ENCODE assay signal across 8 cellular contexts in genomic region chr9:4662108-4662988, GRCh38. TPM values are rescaled to one million over a fixed set of nuclear protein-coding genes. Genes with fewer than 3 reads are reported as not detected.
DNase-seq lines count a peak whose midpoint lies in the region; ATAC-seq and TF ChIP-seq lines count a peak whose summit lies in the region.

Gene PLPP6 (plus strand): TSS chr9:4662294. CDS start chr9:4662376, 82 bp downstream.

- H3K27me3 Mint-ChIP-seq in activated T-helper 17 cell treated with anti-CD3 and anti-CD28 coated beads, Interleukin-2, amount 50 U/mL, for 72 hours, result no peaks in the 10 kb centered on the region
- H3K27me3 Mint-ChIP-seq in naive thymus-derived CD4-positive, alpha-beta T cell, result peaks cover 0 to 12% (median 0%) of the 10 kb centered on the region in 5 donors
- no peaks in the 10 kb centered on the region for H3K27me3 Mint-ChIP-seq in stimulated activated naive CD8-positive, alpha-beta T cell treated with anti-CD3 and anti-CD28 coated beads, Interleukin-15, Interleukin-2, amounts not matched to agents 100 ng/mL and 50 ng/mL, for 24 hours

- CTCF ChIA-PET in naive thymus-derived CD4-positive, alpha-beta T cell (lab: Charles Lee), result interaction anchor here (0.6 to 1.7 kb wide), 12 partner anchors 8 to 338 kb away, joined by 3 to 5 read pairs (median 4); partner anchors contain the start of genes AK3 and RCL1

- peaks cover 2% of the 10 kb centered on the region for H3K27me3 ChIP-seq in DOHH2 (ENCODE audit: control insufficient read depth, low read length)
- no peaks in the 10 kb centered on the region for H3K27me3 ChIP-seq in naive thymus-derived CD4-positive, alpha-beta T cell (ENCODE audit: control insufficient read depth in 2 of 2, insufficient read depth in 2 of 2, low read length in 2 of 2)

- peaks cover 53% of the 10 kb centered on the region for H3K4me1 ChIP-seq in DOHH2 (ENCODE audit: control insufficient read depth, low read length)
- peaks cover 21 to 50% of the 10 kb centered on the region in 2 donors for H3K4me1 ChIP-seq in naive thymus-derived CD4-positive, alpha-beta T cell (ENCODE audit: control insufficient read depth in 2 of 2, insufficient read depth in 2 of 2, low read length in 2 of 2)

- no peaks in the 10 kb centered on the region for H3K9me3 Mint-ChIP-seq in activated T-helper 17 cell treated with anti-CD3 and anti-CD28 coated beads, Interleukin-2, amount 50 U/mL, for 72 hours
- H3K9me3 Mint-ChIP-seq in naive thymus-derived CD4-positive, alpha-beta T cell, result peaks cover 0 to 2% (median 0%) of the 10 kb centered on the region in 11 donors
- no peaks in the 10 kb centered on the region for H3K9me3 Mint-ChIP-seq in stimulated activated naive CD8-positive, alpha-beta T cell treated with anti-CD3 and anti-CD28 coated beads, Interleukin-15, Interleukin-2, amounts not matched to agents 100 ng/mL and 50 ng/mL, for 24 hours

- peaks cover 32% of the 10 kb centered on the region for H3K4me1 Mint-ChIP-seq in activated T-helper 17 cell treated with anti-CD3 and anti-CD28 coated beads, Interleukin-2, amount 50 U/mL, for 72 hours
- H3K4me1 Mint-ChIP-seq in naive thymus-derived CD4-positive, alpha-beta T cell, result peaks cover 41 to 80% (median 64%) of the 10 kb centered on the region in 7 donors
- H3K4me1 Mint-ChIP-seq in stimulated activated naive CD8-positive, alpha-beta T cell treated with anti-CD3 and anti-CD28 coated beads, Interleukin-15, Interleukin-2, amounts not matched to agents 100 ng/mL and 50 ng/mL, for 24 hours (ENCODE audit: low read depth), result peaks cover 56% of the 10 kb centered on the region

- peak; percentile 48 for TF ChIP-seq RAD21 in Ishikawa (IDR thresholded peaks at IDR 0.05; ENCODE audit: low read depth)

- ATAC-seq in GM21619 (IDR thresholded peaks at IDR 0.05; ENCODE audit: unreplicated experiment), result peak; percentile 84
- peak; percentile 85 for ATAC-seq in activated T-helper 17 cell treated with anti-CD3 and anti-CD28 coated beads, Interleukin-2, amount 50 U/mL, for 72 hours (replicated peaks)
- peak; percentile 86 for ATAC-seq in naive thymus-derived CD4-positive, alpha-beta T cell

- H3K36me3 Mint-ChIP-seq in activated T-helper 17 cell treated with anti-CD3 and anti-CD28 coated beads, Interleukin-2, amount 50 U/mL, for 72 hours (ENCODE audit: low read depth), result no peaks in the 10 kb centered on the region
- peaks cover 0 to 11% (median 5%) of the 10 kb centered on the region in 5 donors for H3K36me3 Mint-ChIP-seq in naive thymus-derived CD4-positive, alpha-beta T cell
- no peaks in the 10 kb centered on the region for H3K36me3 Mint-ChIP-seq in stimulated activated naive CD8-positive, alpha-beta T cell treated with anti-CD3 and anti-CD28 coated beads, Interleukin-15, Interleukin-2, amounts not matched to agents 100 ng/mL and 50 ng/mL, for 24 hours (ENCODE audit: low read depth)

- H3K9me3 ChIP-seq in DOHH2 (ENCODE audit: control insufficient read depth, insufficient read depth, low read length), result no peaks in the 10 kb centered on the region
- no peaks in the 10 kb centered on the region for H3K9me3 ChIP-seq in naive thymus-derived CD4-positive, alpha-beta T cell (ENCODE audit: control insufficient read depth in 2 of 3, low read length in 3 of 3)

- intact Hi-C loops in naive thymus-derived CD4-positive, alpha-beta T cell (cut with micrococcal nuclease), result loop anchor here (1.0 to 10.0 kb wide), 14 partner anchors 17 to 1820 kb away; partner anchors contain the start of genes CDC37L1 (in 2 of the 2), RFX3 (in 2 of the 2), AK3 (in 1 of the 2) and ERMP1 (in 1 of the 2)

- peak within 1 kb of the TSS; percentile 73 for H3K27ac Mint-ChIP-seq in activated T-helper 17 cell treated with anti-CD3 and anti-CD28 coated beads, Interleukin-2, amount 50 U/mL, for 72 hours
- peak within 1 kb of the TSS; percentile 85 to 98 (median 95) for H3K27ac Mint-ChIP-seq in naive thymus-derived CD4-positive, alpha-beta T cell
- H3K27ac Mint-ChIP-seq in stimulated activated naive CD8-positive, alpha-beta T cell treated with anti-CD3 and anti-CD28 coated beads, Interleukin-15, Interleukin-2, amounts not matched to agents 100 ng/mL and 50 ng/mL, for 24 hours, result peak within 1 kb of the TSS; percentile 86

- no peak within 1 kb of the TSS for H3K27ac ChIP-seq in DOHH2 (ENCODE audit: low read depth, low read length)
- H3K27ac ChIP-seq in naive thymus-derived CD4-positive, alpha-beta T cell (ENCODE audit: low read depth, low read length), result peak within 1 kb of the TSS; percentile 78

- H3K36me3 ChIP-seq in DOHH2 (ENCODE audit: control insufficient read depth, low read length), result no peaks in the 10 kb centered on the region
- H3K36me3 ChIP-seq in naive thymus-derived CD4-positive, alpha-beta T cell (ENCODE audit: control insufficient read depth in 2 of 3, insufficient read depth in 3 of 3, low read length in 3 of 3), result no peaks in the 10 kb centered on the region

- peaks cover 8% of the 10 kb centered on the region; the same call in 1 of the 2 replicates for H3F3A ChIP-seq in DOHH2 (ENCODE audit: control insufficient read depth, insufficient read depth)

- DNase-seq in fibroblast of gingiva (ENCODE audit: low read depth), result peak; percentile 76
- DNase-seq in naive thymus-derived CD4-positive, alpha-beta T cell, result peak; percentile 55 to 81 (median 76)

- no peak for TF ChIP-seq EP300 in Ishikawa (IDR thresholded peaks at IDR 0.05; ENCODE audit: borderline replicate concordance)

- H3K4me3 ChIP-seq in DOHH2 (ENCODE audit: low read length), result peak within 1 kb of the TSS; percentile 96
- H3K4me3 ChIP-seq in naive thymus-derived CD4-positive, alpha-beta T cell (ENCODE audit: low read length), result peak within 1 kb of the TSS; percentile 63

- H3K4me2 ChIP-seq in DOHH2 (ENCODE audit: low read length), result peak within 1 kb of the TSS; percentile 98

- H3K4me3 Mint-ChIP-seq in activated T-helper 17 cell treated with anti-CD3 and anti-CD28 coated beads, Interleukin-2, amount 50 U/mL, for 72 hours, result peak within 1 kb of the TSS; percentile 86
- peak within 1 kb of the TSS; percentile 89 to 98 (median 96) for H3K4me3 Mint-ChIP-seq in naive thymus-derived CD4-positive, alpha-beta T cell
- peak within 1 kb of the TSS; percentile 91 for H3K4me3 Mint-ChIP-seq in stimulated activated naive CD8-positive, alpha-beta T cell treated with anti-CD3 and anti-CD28 coated beads, Interleukin-15, Interleukin-2, amounts not matched to agents 100 ng/mL and 50 ng/mL, for 24 hours

- no peaks in the 10 kb centered on the region for H4K20me1 ChIP-seq in DOHH2 (ENCODE audit: control insufficient read depth, insufficient read depth, low read depth, low read length)

- TF ChIP-seq CTCF in DOHH2 (IDR thresholded peaks at IDR 0.05; ENCODE audit: low read depth, low read length, poor library complexity, severe bottlenecking), result peak; percentile 57

- no peaks in the 10 kb centered on the region for H3K9me2 ChIP-seq in DOHH2 (replicated peaks; ENCODE audit: control insufficient read depth, low read length)

- POLR2A ChIA-PET in naive thymus-derived CD4-positive, alpha-beta T cell (lab: Charles Lee), result interaction anchor here (0.7 to 8.8 kb wide), 13 partner anchors 14 to 1136 kb away, joined by 3 to 120 read pairs (median 4); partner anchors contain the start of genes AK3, CDC37L1 and RCL1

- H3K79me2 ChIP-seq in DOHH2 (ENCODE audit: control insufficient read depth, low read length), result peaks cover 17% of the 10 kb centered on the region

TF ChIP-seq in Ishikawa, 13 proteins besides CTCF, POLR2A, EP300 and RAD21 (continues in another document):
- TF ChIP-seq, protein P1, sequence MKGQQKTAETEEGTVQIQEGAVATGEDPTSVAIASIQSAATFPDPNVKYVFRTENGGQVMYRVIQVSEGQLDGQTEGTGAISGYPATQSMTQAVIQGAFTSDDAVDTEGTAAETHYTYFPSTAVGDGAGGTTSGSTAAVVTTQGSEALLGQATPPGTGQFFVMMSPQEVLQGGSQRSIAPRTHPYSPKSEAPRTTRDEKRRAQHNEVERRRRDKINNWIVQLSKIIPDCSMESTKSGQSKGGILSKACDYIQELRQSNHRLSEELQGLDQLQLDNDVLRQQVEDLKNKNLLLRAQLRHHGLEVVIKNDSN (IDR thresholded peaks at IDR 0.05), result peak; percentile 16; the same call in 1 of the 2 replicates
- no peak for TF ChIP-seq ZBTB7A (IDR thresholded peaks at IDR 0.05; ENCODE audit: low read depth)
- no peak for TF ChIP-seq FOXM1 (IDR thresholded peaks at IDR 0.05; ENCODE audit: borderline replicate concordance, low read depth)
- TF ChIP-seq TAF1 (IDR thresholded peaks at IDR 0.05; ENCODE audit: low read depth), result peak; percentile 79
- peak; percentile 57; the same call in 1 of the 2 replicates for TF ChIP-seq TCF12 (IDR thresholded peaks at IDR 0.05; ENCODE audit: low read depth)
- TF ChIP-seq, protein P2, sequence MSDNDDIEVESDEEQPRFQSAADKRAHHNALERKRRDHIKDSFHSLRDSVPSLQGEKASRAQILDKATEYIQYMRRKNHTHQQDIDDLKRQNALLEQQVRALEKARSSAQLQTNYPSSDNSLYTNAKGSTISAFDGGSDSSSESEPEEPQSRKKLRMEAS (IDR thresholded peaks at IDR 0.05), result peak; percentile 67
- peak; percentile 65 for TF ChIP-seq EGR1 (IDR thresholded peaks at IDR 0.05)
- peak; percentile 66; the same call in 1 of the 2 replicates for TF ChIP-seq TEAD4 (IDR thresholded peaks at IDR 0.05)

TF ChIP-seq in PFSK-1, 5 proteins besides CTCF, POLR2A, EP300 and RAD21:
- TF ChIP-seq FOXP2 (optimal IDR thresholded peaks at IDR 0.05; ENCODE audit: borderline replicate concordance, extremely low read depth, extremely low read length, insufficient read depth), result peak; percentile 53
- TF ChIP-seq SIN3A (IDR thresholded peaks at IDR 0.05; ENCODE audit: borderline replicate concordance, insufficient read depth, low read length), result no peak
- TF ChIP-seq POLR2AphosphoS5 (IDR thresholded peaks at IDR 0.05; ENCODE audit: low read depth, low read length), result peak; percentile 77
- TF ChIP-seq TAF1 (IDR thresholded peaks at IDR 0.05; ENCODE audit: borderline replicate concordance, insufficient read depth, low read length), result peak; percentile 52; the same call in 1 of the 2 replicates

RNA-seq across cellular contexts. Expression of gene PLPP6, which starts in this region (rescaled TPM):
- polyA plus RNA-seq in PFSK-1 (2012; ENCODE audit: insufficient read length, low read depth), result 1.3 TPM
- 1 to 10 TPM; 2.8 to 3.8 TPM for total RNA-seq in activated T-helper 17 cell treated with anti-CD3 and anti-CD28 coated beads, Interleukin-2, amount 50 U/mL, for 72 hours
- 10 to 100 TPM in 3 of 5 experiments, 1 to 10 TPM in 2; 7.4 to 24.1 (median 10.2) TPM for total RNA-seq in naive thymus-derived CD4-positive, alpha-beta T cell
- 1 to 10 TPM; 6.0 to 8.1 TPM for polyA plus RNA-seq in naive thymus-derived CD4-positive, alpha-beta T cell
